ENCODE assay signal across 8 cellular contexts in genomic region chr5:151770383-151771258, GRCh38. TPM values are rescaled to one million over a fixed set of nuclear protein-coding genes. Genes with fewer than 3 reads are reported as not detected.
DNase-seq lines count a peak whose midpoint lies in the region; ATAC-seq, FAIRE-seq and TF ChIP-seq lines count a peak whose summit lies in the region.

No MANE protein-coding gene starts in this region.

- no peaks in the 10 kb centered on the region for H3K27me3 ChIP-seq in breast epithelium
- no peaks in the 10 kb centered on the region for H3K27me3 ChIP-seq in small intestine (ENCODE audit: control insufficient read depth in 2 of 2, insufficient read depth in 2 of 2, low read length in 2 of 2)

- BruUV-seq in OCI-LY7 (replicated peaks; lab: Mats Ljungman, UMichigan) = TSS peak; percentile 86

- H3K4me3 ChIP-seq in OCI-LY7 (ENCODE audit: low read depth, low read length, poor library complexity, severe bottlenecking) (peak overlapping the region; percentile 69), breast epithelium (peak overlapping the region; percentile 65 to 92 (median 69)), small intestine (ENCODE audit: low read depth in 1 of 2, low read length in 2 of 2) (peak overlapping the region; percentile 32 to 64)

- CTCF ChIA-PET in OCI-LY7 (lab: Charles Lee; ENCODE audit: unreplicated experiment) = interaction anchor here (1.3 to 2.1 kb wide), 2 partner anchors 14 kb away, joined by 3 to 4 read pairs; no protein-coding TSS in a partner anchor

- TF ChIP-seq POLR2A in breast epithelium (IDR thresholded peaks at IDR 0.05) = no peak

- FAIRE-seq in small intestine (lab: Jason Lieb, UNC) = no peak

- H3K4me2 ChIP-seq in OCI-LY7 (ENCODE audit: low read length) = peak overlapping the region; percentile 97

- in situ Hi-C loops in KBM-7 (cut with MboI; ENCODE audit: low pct_unique_long_range_greater_than_20kb, low sequenced_read_pairs) = no loop called here

- H3K36me3 ChIP-seq in OCI-LY7 (ENCODE audit: insufficient read depth, low read length) (peaks cover 35% of the 10 kb centered on the region), breast epithelium (no peaks in the 10 kb centered on the region), small intestine (ENCODE audit: control insufficient read depth in 2 of 2, insufficient read depth in 2 of 2, low read length in 2 of 2) (no peaks in the 10 kb centered on the region)

- ATAC-seq in GM19351 (IDR thresholded peaks at IDR 0.05; ENCODE audit: unreplicated experiment) = peak; percentile 21
- ATAC-seq in HG03439 (IDR thresholded peaks at IDR 0.05; ENCODE audit: unreplicated experiment) = peak; percentile 26

- POLR2A ChIA-PET in OCI-LY7 (lab: Charles Lee) = interaction anchor here (0.5 to 7.8 kb wide), 9 partner anchors 11 to 1747 kb away, joined by 3 to 69 read pairs (median 4); partner anchors contain the start of genes ATOX1 and GM2A

- intact Hi-C loops in OCI-LY7 (cut with micrococcal nuclease; ENCODE audit: unreplicated experiment) = loop anchor here (1.0 to 5.0 kb wide), 3 partner anchors 111 to 558 kb away; partner anchors contain the start of gene GM2A
- intact Hi-C loops in breast epithelium (cut with DNase I; ENCODE audit: low total_unique reads) = no loop called here

- H3K27ac ChIP-seq in OCI-LY7 (ENCODE audit: low read depth, low read length, poor library complexity, severe bottlenecking) (peak overlapping the region; percentile 87), breast epithelium (peak overlapping the region; percentile 97 to 98), small intestine (ENCODE audit: low read depth in 1 of 2, low read length in 1 of 2) (peak overlapping the region; percentile 96 to 99)

- TF ChIP-seq CTCF in OCI-LY7 (conservative IDR thresholded peaks at IDR 0.05; ENCODE audit: low read length) (peak; percentile 46; the same call in 1 of the 2 replicates), breast epithelium (IDR thresholded peaks at IDR 0.05) (no peak)

- H3K9me2 ChIP-seq in OCI-LY7 (ENCODE audit: insufficient read depth, low read length) = no peaks in the 10 kb centered on the region

- H3K4me1 ChIP-seq in OCI-LY7 (ENCODE audit: insufficient read depth, low read length, poor library complexity, severe bottlenecking) = peaks cover 29% of the 10 kb centered on the region
- H3K4me1 ChIP-seq in breast epithelium = peaks cover 3 to 16% of the 10 kb centered on the region in 2 donors
- peaks cover 3 to 10% of the 10 kb centered on the region in 2 donors for H3K4me1 ChIP-seq in small intestine (ENCODE audit: control insufficient read depth in 2 of 2, insufficient read depth in 1 of 2, low read depth in 1 of 2, low read length in 1 of 2)

- DNase-seq in DMS153 treated with DMSO at 0.1 percent for 48 hours (lab: John Stamatoyannopoulos, UW; ENCODE audit: unreplicated experiment) (peak; percentile 34), OCI-LY7 (ENCODE audit: low spot score) (peak; percentile 87), breast epithelium (ENCODE audit: low spot score in 2 of 2) (peak; percentile 68 to 69), iPS-NIHi7 (ENCODE audit: extremely low spot score) (peak; percentile 68), small intestine (peak; percentile 38), KBM-7 (no peak)

- peaks cover 41% of the 10 kb centered on the region for H3K79me2 ChIP-seq in OCI-LY7 (ENCODE audit: insufficient read depth, low read depth, low read length)

- H3K9me3 ChIP-seq in OCI-LY7 (ENCODE audit: low read length) = no peaks in the 10 kb centered on the region
- no peaks in the 10 kb centered on the region for H3K9me3 ChIP-seq in breast epithelium
- H3K9me3 ChIP-seq in small intestine (ENCODE audit: control insufficient read depth, low read depth) = no peaks in the 10 kb centered on the region

- 9 to 25% (median 15%) methylated on average over 71 to 75 of the region's 75 CpGs for WGBS in small intestine, 3 donors

- peak overlapping the region; percentile 73 for H2AFZ ChIP-seq in OCI-LY7 (ENCODE audit: low read length)

- peaks cover 34% of the 10 kb centered on the region for H4K20me1 ChIP-seq in OCI-LY7 (ENCODE audit: insufficient read depth, low read length)

RNA-seq across cellular contexts. Expression of gene G3BP1, which starts 1.1 kb away (rescaled TPM):
- total RNA-seq in OCI-LY7 (2014; rRNA removed; shearing (Covaris generic)) = 163 and 178 TPM in 2 replicates
- total RNA-seq in OCI-LY7 (2022) (232 and 261 TPM in 2 replicates), breast epithelium (100 to 1,000 TPM in 2 of 3 donors, 10 to 100 TPM in 1; 98.6 to 128 (median 107) TPM)
- polyA plus RNA-seq in small intestine = 10 to 100 TPM; 11.9 to 36.8 (median 15.2) TPM

RNA-seq across cellular contexts. Expression of gene ATOX1, which starts 12.2 kb away (rescaled TPM):
- 58.2 and 71.0 TPM in 2 replicates for total RNA-seq in OCI-LY7 (2014; rRNA removed; shearing (Covaris generic))
- 86.6 and 92.5 TPM in 2 replicates for total RNA-seq in OCI-LY7 (2022)
- total RNA-seq in breast epithelium = 100 to 1,000 TPM; 119 to 138 (median 120) TPM
- polyA plus RNA-seq in small intestine = 100 to 1,000 TPM; 187 to 327 (median 326) TPM
